Comparison of ENCODE assay signal across 8 cellular contexts in the genomic region with DNA sequence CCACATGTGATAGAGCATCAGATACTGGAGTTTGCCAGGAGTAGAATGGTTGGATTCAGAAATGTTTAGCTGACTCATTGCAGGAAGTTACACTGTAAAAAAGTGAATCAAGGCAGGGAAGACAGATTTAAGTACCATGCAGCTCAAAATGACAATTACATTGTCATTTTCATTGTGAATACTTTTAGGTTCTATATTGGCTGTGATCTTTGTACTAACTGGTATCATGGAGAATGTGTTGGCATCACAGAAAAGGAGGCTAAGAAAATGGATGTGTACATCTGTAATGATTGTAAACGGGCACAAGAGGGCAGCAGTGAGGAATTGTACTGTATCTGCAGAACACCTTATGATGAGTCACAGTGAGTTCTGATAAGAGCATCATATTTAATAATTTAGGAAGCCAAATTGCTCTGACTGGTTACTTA. TPM values are rescaled to one million over a fixed set of nuclear protein-coding genes. Genes with fewer than 3 reads are reported as not detected.
A peak's percentile ranks its signal among the peaks of the same experiment; 100 is the strongest.
DNase-seq lines count a peak whose midpoint lies in the region; ATAC-seq and TF ChIP-seq lines count a peak whose summit lies in the region.
"Not testable (repeated sequence)": the region's sequence is repeated elsewhere in the genome, so short reads cannot be mapped to it uniquely, and the experiment has no call there.

No MANE protein-coding gene starts in this region.

- not testable (repeated sequence) for H3K4me3 ChIP-seq in coronary artery

- DNase-seq in AG08396 (ENCODE audit: low spot score) (peak; percentile 23), M059J (ENCODE audit: low read depth) (peak; percentile 66), OCI-M2 (lab: John Stamatoyannopoulos, UW; ENCODE audit: unreplicated experiment) (peak; percentile 11), left kidney (ENCODE audit: low read depth, low spot score) (peak; percentile 79)
- peak; percentile 72 for DNase-seq in activated CD8-positive, alpha-beta memory T cell treated with anti-CD3 and anti-CD28 coated beads for 24 hours
- not testable (repeated sequence) for DNase-seq in coronary artery (ENCODE audit: low spot score)
- peak; percentile 39 to 70 for DNase-seq in stimulated activated CD4-positive, alpha-beta T cell treated with anti-CD3 and anti-CD28 coated beads, Interleukin-1b, Interleukin-23, amount 100 ng/mL, for 4 hours (ENCODE audit: low read depth in 2 of 2)

- peak; percentile 46 for ATAC-seq in GM19025 (IDR thresholded peaks at IDR 0.05; ENCODE audit: low read depth, unreplicated experiment)

- not testable (repeated sequence) for H3K27ac ChIP-seq in coronary artery

- TF ChIP-seq CTCF in coronary artery (IDR thresholded peaks at IDR 0.05) = peak; percentile 31

RNA-seq across cellular contexts. Expression of a gene that starts 33.1 kb away (rescaled TPM):
- total RNA-seq in M059J (2014; rRNA removed; shearing (Covaris generic)) = 22.6 and 30.3 TPM in 2 replicates
